In genomic region chr12:122830517-122831214, GRCh38 we compare ENCODE assay signal across 13 cellular contexts. TPM values are rescaled to one million over a fixed set of nuclear protein-coding genes. Genes with fewer than 3 reads are reported as not detected.
DNase-seq lines count a peak whose midpoint lies in the region; ATAC-seq, FAIRE-seq and TF ChIP-seq lines count a peak whose summit lies in the region.
"Had no signal": no experiment of that assay in that cellular context is flagged by ENCODE, and none has a peak within 500 bp of the region (broad histone marks: within the 10 kb centered on the region; RNA-seq: fewer than 3 reads in every experiment).

No MANE protein-coding gene starts in this region.

- no peaks in the 10 kb centered on the region for H3K27me3 Mint-ChIP-seq in MCF 10A (ENCODE audit: insufficient read depth, unreplicated experiment)
- H3K27me3 Mint-ChIP-seq in activated naive CD8-positive, alpha-beta T cell treated with anti-CD3 and anti-CD28 coated beads, Interleukin-2, amount 50 U/mL, for 24 hours = peaks cover 6% of the 10 kb centered on the region

- BruUV-seq in MCF 10A (replicated peaks; lab: Mats Ljungman, UMichigan) = no TSS peak

- peaks cover 26% of the 10 kb centered on the region for H3K4me1 Mint-ChIP-seq in MCF 10A (ENCODE audit: insufficient read depth, unreplicated experiment)
- H3K4me1 Mint-ChIP-seq in activated naive CD8-positive, alpha-beta T cell treated with anti-CD3 and anti-CD28 coated beads, Interleukin-2, amount 50 U/mL, for 24 hours = peaks cover 12% of the 10 kb centered on the region

- H3K27ac Mint-ChIP-seq in MCF 10A (ENCODE audit: low read depth, unreplicated experiment) = peak overlapping the region; percentile 76
- H3K27ac Mint-ChIP-seq in activated naive CD8-positive, alpha-beta T cell treated with anti-CD3 and anti-CD28 coated beads, Interleukin-2, amount 50 U/mL, for 24 hours = no peak overlapping the region
- H3K27ac Mint-ChIP-seq: mesothelial cell of epicardium had no signal

- CTCF ChIA-PET in MCF 10A (lab: Yijun Ruan, JAX) = interaction anchor here (0.6 to 2.1 kb wide), 2 partner anchors 37 to 1980 kb away, joined by 3 to 10 read pairs; no protein-coding TSS in a partner anchor
- CTCF ChIA-PET in RWPE1 (lab: Yijun Ruan, JAX) = no interaction called here

- peaks cover 7% of the 10 kb centered on the region for H3K9me3 Mint-ChIP-seq in MCF 10A (ENCODE audit: unreplicated experiment)
- no peaks in the 10 kb centered on the region for H3K9me3 Mint-ChIP-seq in activated naive CD8-positive, alpha-beta T cell treated with anti-CD3 and anti-CD28 coated beads, Interleukin-2, amount 50 U/mL, for 24 hours
- H3K9me3 Mint-ChIP-seq: mesothelial cell of epicardium had no signal

- H3K27me3 ChIP-seq in breast epithelium = no peaks in the 10 kb centered on the region

- no peak overlapping the region for H3K4me3 Mint-ChIP-seq in MCF 10A (ENCODE audit: unreplicated experiment)
- H3K4me3 Mint-ChIP-seq in activated naive CD8-positive, alpha-beta T cell treated with anti-CD3 and anti-CD28 coated beads, Interleukin-2, amount 50 U/mL, for 24 hours = no peak overlapping the region
- H3K4me3 Mint-ChIP-seq: mesothelial cell of epicardium had no signal

- FAIRE-seq in urothelium cell line (lab: Jason Lieb, UNC) = no peak
- FAIRE-seq: GM19239 had no signal

- H3K27ac ChIP-seq in breast epithelium = no peak overlapping the region
- H3K27ac ChIP-seq in RWPE1 = peak overlapping the region; percentile 86

- no peaks in the 10 kb centered on the region for H3K4me1 ChIP-seq in breast epithelium

- DNase-seq in MCF 10A (ENCODE audit: unreplicated experiment) (peak; percentile 96), breast epithelium (ENCODE audit: low spot score in 2 of 2) (no peak), RWPE1 (ENCODE audit: low spot score) (peak; percentile 93), foreskin fibroblast (peak; percentile 95 to 98), urothelium cell line (ENCODE audit: low spot score) (peak; percentile 86)
- no peak for DNase-seq in activated naive CD8-positive, alpha-beta T cell treated with anti-CD3 and anti-CD28 coated beads, Interleukin-2, amount 50 U/mL, for 24 hours
- DNase-seq: AML-193; central memory CD4-positive, alpha-beta T cell; T-helper 1 cell had no signal

- no peak for TF ChIP-seq POLR2A in breast epithelium (IDR thresholded peaks at IDR 0.05)
- no peak for TF ChIP-seq POLR2A in GM18505 (IDR thresholded peaks at IDR 0.05; ENCODE audit: borderline replicate concordance, extremely low read depth, insufficient read depth, insufficient read length)

- H3K36me3 ChIP-seq in breast epithelium = no peaks in the 10 kb centered on the region

- peaks cover 16% of the 10 kb centered on the region for H3K36me3 Mint-ChIP-seq in MCF 10A (ENCODE audit: insufficient read depth, unreplicated experiment)
- H3K36me3 Mint-ChIP-seq in activated naive CD8-positive, alpha-beta T cell treated with anti-CD3 and anti-CD28 coated beads, Interleukin-2, amount 50 U/mL, for 24 hours (ENCODE audit: low read depth) = no peaks in the 10 kb centered on the region
- H3K36me3 Mint-ChIP-seq: mesothelial cell of epicardium had no signal

- H3K9me3 ChIP-seq in breast epithelium = no peaks in the 10 kb centered on the region

- TF ChIP-seq CTCF in MCF 10A (IDR thresholded peaks at IDR 0.05; ENCODE audit: unreplicated experiment) (no peak), breast epithelium (IDR thresholded peaks at IDR 0.05) (no peak), RWPE1 (conservative IDR thresholded peaks at IDR 0.05; ENCODE audit: low read depth) (no peak), foreskin fibroblast (IDR thresholded peaks at IDR 0.05; ENCODE audit: low read depth, low read length) (no peak)

- intact Hi-C loops in MCF 10A (cut with micrococcal nuclease) (loop anchor here (1.0 kb wide), 1 partner anchor 37 kb away; no protein-coding TSS in a partner anchor), breast epithelium (cut with DNase I; ENCODE audit: low total_unique reads) (no loop called here)

- ATAC-seq in HG02678 (IDR thresholded peaks at IDR 0.05; ENCODE audit: unreplicated experiment) = no peak
- ATAC-seq in activated naive CD8-positive, alpha-beta T cell treated with anti-CD3 and anti-CD28 coated beads, Interleukin-2, amount 50 U/mL, for 24 hours = no peak
- ATAC-seq in GM18505 (IDR thresholded peaks at IDR 0.05; ENCODE audit: unreplicated experiment) = no peak

- H3K4me3 ChIP-seq in breast epithelium (no peak overlapping the region), foreskin fibroblast (ENCODE audit: low read depth in 1 of 2, low read length in 2 of 2) (no peak overlapping the region)

- POLR2A ChIA-PET in MCF 10A (lab: Yijun Ruan, JAX) = no interaction called here
- POLR2A ChIA-PET in RWPE1 (lab: Yijun Ruan, JAX; ENCODE audit: low non-redundant PET) = no interaction called here

RNA-seq across cellular contexts. Expression of gene HIP1R, which starts 4.6 kb away (rescaled TPM):
- total RNA-seq in MCF 10A (2022) = 41.6 and 44.6 TPM in 2 replicates
- 10 to 100 TPM; 17.8 to 83.3 (median 49.5) TPM for total RNA-seq in breast epithelium

RNA-seq across cellular contexts. Expression of gene CCDC62, which starts 56.3 kb away (rescaled TPM):
- total RNA-seq in MCF 10A (2022) (0.51 and 0.81 TPM in 2 replicates), breast epithelium (1 to 10 TPM in 1 of 3 donors, under 1 TPM in 2; 0.66 to 1.9 (median 0.73) TPM)

Comparison
In these comparisons a context has a peak if more than half of its experiments do, and no peak if none do; other contexts are left out.
1. DNase-seq: peak in MCF 10A (single experiment), RWPE1 (single experiment), foreskin fibroblast (2 of 2) and urothelium cell line (single experiment); none in breast epithelium (0 of 2) and activated naive CD8-positive, alpha-beta T cell treated with anti-CD3 and anti-CD28 coated beads, Interleukin-2, amount 50 U/mL, for 24 hours (single experiment).